Comparison of ENCODE assay signal across 10 cellular contexts in genomic region chr4:3834186-3834920, GRCh38.
"Had no signal": no experiment of that assay in that cellular context is flagged by ENCODE, and none has a peak within 500 bp of the region (broad histone marks: within the 10 kb centered on the region; RNA-seq: fewer than 3 reads in every experiment).

No MANE protein-coding gene starts in this region.

- H3K4me3 ChIP-seq: cardiac muscle cell, coronary artery, hepatocyte, smooth muscle cell had no signal

- H3K36me3 Mint-ChIP-seq: naive thymus-derived CD8-positive, alpha-beta T cell had no signal

- H3K36me3 ChIP-seq: cardiac muscle cell had no signal

- H3K27ac ChIP-seq: cardiac muscle cell, coronary artery, hepatocyte had no signal

- DNase-seq: activated CD4-positive, alpha-beta T cell treated with anti-CD3 and anti-CD28 coated beads for 48 hours; activated naive CD4-positive, alpha-beta T cell treated with Interleukin-2 at 50 U/mL for 16 hours; effector CD4-positive, alpha-beta T cell; naive thymus-derived CD8-positive, alpha-beta T cell had no signal

- H3K4me2 ChIP-seq: hepatocyte, smooth muscle cell had no signal

- H3K27ac Mint-ChIP-seq: progenitor cell of endocrine pancreas had no signal

- ATAC-seq: naive thymus-derived CD8-positive, alpha-beta T cell; right cardiac atrium had no signal
